In genomic region chr6:53066874-53067273, GRCh38 we compare ENCODE assay signal across 1 cellular context.
TF ChIP-seq lines count a peak whose summit lies in the region.

No MANE protein-coding gene starts in this region.

TF ChIP-seq in GM12878, 131 proteins besides CTCF, POLR2A, EP300 and RAD21:
- TF ChIP-seq CHD1 (IDR thresholded peaks at IDR 0.05; ENCODE audit: low read depth, low read length) (no peak), TAF1 (IDR thresholded peaks at IDR 0.05; ENCODE audit: borderline replicate concordance, low read depth, low read length) (no peak), HDGF (IDR thresholded peaks at IDR 0.05) (no peak), EGR1 (IDR thresholded peaks at IDR 0.05; ENCODE audit: borderline replicate concordance in 1 of 2, low read depth in 2 of 2, low read length in 2 of 2) (no peak), CEBPB (IDR thresholded peaks at IDR 0.05; ENCODE audit: borderline replicate concordance in 1 of 2, low read depth in 2 of 2, low read length in 2 of 2) (no peak), BCL11A (IDR thresholded peaks at IDR 0.05; ENCODE audit: low read depth, low read length) (no peak), POLR2AphosphoS5 (IDR thresholded peaks at IDR 0.05; ENCODE audit: low read length) (no peak), PML (IDR thresholded peaks at IDR 0.05; ENCODE audit: low read length) (no peak), YY1 (IDR thresholded peaks at IDR 0.05; ENCODE audit: low read depth, low read length) (no peak), ZNF274 (IDR thresholded peaks at IDR 0.05; ENCODE audit: insufficient read depth, insufficient read length) (no peak), SPI1 (IDR thresholded peaks at IDR 0.05; ENCODE audit: borderline replicate concordance, insufficient read depth, low read depth, low read length) (no peak), PAX5 (IDR thresholded peaks at IDR 0.05; ENCODE audit: borderline replicate concordance, low read depth, low read length) (no peak), TCF12 (IDR thresholded peaks at IDR 0.05; ENCODE audit: low read depth, low read length) (no peak), GABPA (IDR thresholded peaks at IDR 0.05; ENCODE audit: low read depth) (no peak), CBFB (IDR thresholded peaks at IDR 0.05; ENCODE audit: low read depth) (no peak), KAT2A (conservative IDR thresholded peaks at IDR 0.05; ENCODE audit: control insufficient read depth, low read depth, low read length) (no peak), NBN (IDR thresholded peaks at IDR 0.05) (no peak), NFIC (IDR thresholded peaks at IDR 0.05; ENCODE audit: low read depth, low read length) (no peak)
